10 cellular contexts compared by ENCODE assay signal in genomic region chr10:124677871-124678565, GRCh38.
A peak's percentile ranks its signal among the peaks of the same experiment; 100 is the strongest.
DNase-seq lines count a peak whose midpoint lies in the region; ATAC-seq and TF ChIP-seq lines count a peak whose summit lies in the region.
"Had no signal": no experiment of that assay in that cellular context is flagged by ENCODE, and none has a peak within 500 bp of the region (broad histone marks: within the 10 kb centered on the region; RNA-seq: fewer than 3 reads in every experiment).

No MANE protein-coding gene starts in this region.

- no peak overlapping the region for H3K4me3 ChIP-seq in fibroblast of villous mesenchyme (ENCODE audit: low read depth, low read length)
- H3K4me3 ChIP-seq in ovary: no peak overlapping the region

- H3K27me3 Mint-ChIP-seq in osteocyte (ENCODE audit: unreplicated experiment): no peaks in the 10 kb centered on the region
- H3K27me3 Mint-ChIP-seq: progenitor cell of endocrine pancreas had no signal

- DNase-seq in GM04504 (ENCODE audit: low read depth) (peak; percentile 32), fibroblast of villous mesenchyme (ENCODE audit: low read depth) (peak; percentile 64), osteocyte (ENCODE audit: extremely low spot score, unreplicated experiment) (no peak), NCI-H187 (lab: John Stamatoyannopoulos, UW) (no peak), cerebellar cortex (ENCODE audit: low spot score) (no peak), ovary (no peak)
- DNase-seq: NCI-H748 treated with DMSO at 0.1 percent for 48 hours had no signal

- TF ChIP-seq CTCF in fibroblast of villous mesenchyme (IDR thresholded peaks at IDR 0.05; ENCODE audit: insufficient read depth, low read depth, low read length): no peak
- no peak for TF ChIP-seq CTCF in osteocyte (IDR thresholded peaks at IDR 0.05)
- no peak for TF ChIP-seq CTCF in ovary (IDR thresholded peaks at IDR 0.05)

- TF ChIP-seq POLR2A in ovary (IDR thresholded peaks at IDR 0.05): no peak

- H3K27me3 ChIP-seq in ovary: no peaks in the 10 kb centered on the region

- no peaks in the 10 kb centered on the region for H3K9me3 Mint-ChIP-seq in osteocyte (ENCODE audit: unreplicated experiment)

- H3K4me1 ChIP-seq in ovary (ENCODE audit: insufficient read depth): peaks cover 40% of the 10 kb centered on the region

- ATAC-seq in SK-N-SH treated with all-trans-retinoic acid at 6 μM for 48 hours (peak; percentile 49), GM19463 (IDR thresholded peaks at IDR 0.05; ENCODE audit: unreplicated experiment) (no peak)

- H3K27ac ChIP-seq in ovary: no peak overlapping the region

- H3K36me3 ChIP-seq in ovary: no peaks in the 10 kb centered on the region

- TF ChIP-seq EP300 in ovary (IDR thresholded peaks at IDR 0.05): no peak

- intact Hi-C loops in ovary (cut with DNase I): no loop called here

- H3K4me3 Mint-ChIP-seq in osteocyte (ENCODE audit: unreplicated experiment): no peak overlapping the region

- H3K9me3 ChIP-seq in ovary: no peaks in the 10 kb centered on the region

- H3K4me1 Mint-ChIP-seq in osteocyte (ENCODE audit: unreplicated experiment): peaks cover 23% of the 10 kb centered on the region

- H3K36me3 Mint-ChIP-seq in osteocyte (ENCODE audit: unreplicated experiment): peaks cover 13% of the 10 kb centered on the region

- WGBS in ovary, 3 donors: 31 to 42% (median 33%) methylated on average over 9 of the region's 9 CpGs

- peak overlapping the region; percentile 79 for H3K27ac Mint-ChIP-seq in osteocyte (ENCODE audit: unreplicated experiment)

TF ChIP-seq in SK-N-SH treated with all-trans-retinoic acid at 6 μM for 48 hours, 23 proteins besides CTCF, POLR2A, EP300 and RAD21:
- TF ChIP-seq ZNF70 (CRISPR knock-in tag; IDR thresholded peaks at IDR 0.05): no peak
- no peak for TF ChIP-seq CREB5 (CRISPR knock-in tag; IDR thresholded peaks at IDR 0.05; ENCODE audit: low read depth)
- peak; percentile 69; the same call in 1 of the 2 replicates for TF ChIP-seq TSHZ2 (CRISPR knock-in tag; IDR thresholded peaks at IDR 0.05)
- TF ChIP-seq BACH2 (CRISPR knock-in tag; IDR thresholded peaks at IDR 0.05; ENCODE audit: borderline replicate concordance): no peak
- TF ChIP-seq ZFP3 (CRISPR knock-in tag; IDR thresholded peaks at IDR 0.05): no peak
- TF ChIP-seq ARNTL (CRISPR knock-in tag; IDR thresholded peaks at IDR 0.05; ENCODE audit: borderline replicate concordance, low read depth): no peak
- no peak for TF ChIP-seq ESRRG (CRISPR knock-in tag; IDR thresholded peaks at IDR 0.05)
- TF ChIP-seq TCF4 (CRISPR knock-in tag; IDR thresholded peaks at IDR 0.05; ENCODE audit: borderline replicate concordance): peak; percentile 95

Comparison
In these comparisons a context has a peak if more than half of its experiments do, and no peak if none do; other contexts are left out.
1. DNase-seq: peak in GM04504 (single experiment) and fibroblast of villous mesenchyme (single experiment); none in osteocyte (single experiment), NCI-H187 (0 of 2), cerebellar cortex (single experiment) and ovary (0 of 5).